In the genomic region with DNA sequence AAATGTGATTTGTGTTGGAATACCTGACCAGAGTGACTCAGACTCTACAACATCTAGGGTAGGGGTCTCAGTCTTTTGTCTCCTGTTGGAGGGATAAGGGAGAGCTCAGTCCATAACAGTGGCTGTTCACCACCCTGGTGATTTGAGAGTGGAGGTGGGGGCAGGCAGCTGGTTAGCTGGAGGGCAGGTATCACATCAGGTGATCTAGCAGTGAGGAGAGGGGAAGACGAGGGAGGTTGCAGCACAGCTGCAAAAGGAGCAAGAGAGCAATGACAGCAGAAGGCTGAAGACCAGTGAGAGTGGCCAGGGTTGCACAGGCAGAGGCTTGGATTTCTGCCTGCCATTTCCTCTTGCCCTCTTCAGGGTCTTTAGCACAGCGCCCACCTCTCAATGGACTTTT, we compare ENCODE assay signal across 25 cellular contexts.
"Had no signal": no experiment of that assay in that cellular context is flagged by ENCODE, and none has a peak within 500 bp of the region (broad histone marks: within the 10 kb centered on the region; RNA-seq: fewer than 3 reads in every experiment).

No MANE protein-coding gene starts in this region.

- FAIRE-seq: astrocyte, colon, keratinocyte had no signal

- H3K4me3 Mint-ChIP-seq: activated B cell treated with CpG ODN at 0.5 μM for 24 hours; activated CD4-positive, alpha-beta T cell treated with anti-CD3 and anti-CD28 coated beads for 36 hours; activated naive CD4-positive, alpha-beta T cell treated with anti-CD3 and anti-CD28 coated beads, Interleukin-2, amount 10 ng/mL, durations not matched to agents 7 days and 5 days; activated T-cell treated with anti-CD3 and anti-CD28 coated beads, Interleukin-2, amount 50 U/mL, for 72 hours; effector memory CD8-positive, alpha-beta T cell; natural killer cell; T-helper 1 cell treated with Interleukin-12 subunit alpha and Interleukin-12 subunit beta and Interleukin-4 antibody, amounts not matched to agents 30 μg/mL and 1 μg/mL, for 36 hours had no signal

- ATAC-seq: activated CD4-positive, alpha-beta T cell treated with anti-CD3 and anti-CD28 coated beads for 36 hours; activated T-cell treated with anti-CD3 and anti-CD28 coated beads, Interleukin-2, amount 50 U/mL, for 72 hours; effector memory CD8-positive, alpha-beta T cell; gastrocnemius medialis; natural killer cell; stimulated activated naive CD8-positive, alpha-beta T cell treated with anti-CD3 and anti-CD28 coated beads, Interleukin-15, Interleukin-2, amounts not matched to agents 100 U/mL and 50 U/mL, for 24 hours had no signal

- H3K27ac ChIP-seq: adrenal gland, esophagus squamous epithelium, gastrocnemius medialis, neutrophil, ovary, prostate gland, upper lobe of left lung had no signal

- H3K36me3 ChIP-seq: adrenal gland, esophagus squamous epithelium, gastrocnemius medialis, neutrophil, ovary, prostate gland, upper lobe of left lung had no signal

- H3K9me3 Mint-ChIP-seq: activated B cell treated with CpG ODN at 0.5 μM for 24 hours; effector memory CD8-positive, alpha-beta T cell; natural killer cell had no signal

- H3K9me3 ChIP-seq: adrenal gland, esophagus squamous epithelium, gastrocnemius medialis, neutrophil, ovary, prostate gland, upper lobe of left lung had no signal

- H3K4me3 ChIP-seq: adrenal gland, esophagus squamous epithelium, gastrocnemius medialis, lung, ovary, prostate gland, upper lobe of left lung had no signal

- H3K4me1 ChIP-seq: esophagus squamous epithelium, prostate gland, upper lobe of left lung had no signal

- H3K27me3 ChIP-seq: adrenal gland, esophagus squamous epithelium, gastrocnemius medialis, neutrophil, ovary, upper lobe of left lung had no signal

- DNase-seq: activated B cell treated with CpG ODN at 0.5 μM for 24 hours; activated CD4-positive, alpha-beta T cell treated with anti-CD3 and anti-CD28 coated beads for 36 hours; activated CD4-positive, alpha-beta T cell treated with anti-CD3 and anti-CD28 coated beads, Interleukin-2, amount 50 U/mL, for 48 hours; activated effector memory CD4-positive, alpha-beta T cell treated with anti-CD3 and anti-CD28 coated beads, Interleukin-2, amount 50 U/mL, for 16 hours; activated naive CD4-positive, alpha-beta T cell treated with anti-CD3 and anti-CD28 coated beads, Interleukin-2, amount 10 ng/mL, durations not matched to agents 7 days and 5 days; activated T-cell treated with anti-CD3 and anti-CD28 coated beads, Interleukin-2, amount 50 U/mL, for 72 hours; adrenal gland; central memory CD4-positive, alpha-beta T cell; effector memory CD8-positive, alpha-beta T cell; esophagus squamous epithelium; gastrocnemius medialis; hippocampal formation; natural killer cell; ovary; stimulated activated CD4-positive, alpha-beta T cell treated with anti-CD3 and anti-CD28 coated beads, Interleukin-4, amount 100 ng/mL, for 24 hours; stimulated activated naive CD8-positive, alpha-beta T cell treated with anti-CD3 and anti-CD28 coated beads, Interleukin-15, Interleukin-2, amounts not matched to agents 100 U/mL and 50 U/mL, for 24 hours; T1000; upper lobe of left lung had no signal

- H3K27ac Mint-ChIP-seq: activated B cell treated with CpG ODN at 0.5 μM for 24 hours; activated CD4-positive, alpha-beta T cell treated with anti-CD3 and anti-CD28 coated beads for 36 hours; activated T-cell treated with anti-CD3 and anti-CD28 coated beads, Interleukin-2, amount 50 U/mL, for 72 hours; natural killer cell; T-helper 1 cell treated with Interleukin-12 subunit alpha and Interleukin-12 subunit beta and Interleukin-4 antibody, amounts not matched to agents 30 μg/mL and 1 μg/mL, for 36 hours had no signal

- H3K36me3 Mint-ChIP-seq: natural killer cell had no signal

- H3K27me3 Mint-ChIP-seq: activated B cell treated with CpG ODN at 0.5 μM for 24 hours; activated CD4-positive, alpha-beta T cell treated with anti-CD3 and anti-CD28 coated beads for 36 hours; activated naive CD4-positive, alpha-beta T cell treated with anti-CD3 and anti-CD28 coated beads, Interleukin-2, amount 10 ng/mL, durations not matched to agents 7 days and 5 days; effector memory CD8-positive, alpha-beta T cell had no signal
